In genomic region chr15:100307241-100307855, GRCh38 we compare ENCODE assay signal across 1 cellular context.
TF ChIP-seq lines count a peak whose summit lies in the region.

No MANE protein-coding gene starts in this region.

TF ChIP-seq in HEK293, 187 proteins besides CTCF, POLR2A, EP300 and RAD21 (continued from another document):
- TF ChIP-seq, protein P1, sequence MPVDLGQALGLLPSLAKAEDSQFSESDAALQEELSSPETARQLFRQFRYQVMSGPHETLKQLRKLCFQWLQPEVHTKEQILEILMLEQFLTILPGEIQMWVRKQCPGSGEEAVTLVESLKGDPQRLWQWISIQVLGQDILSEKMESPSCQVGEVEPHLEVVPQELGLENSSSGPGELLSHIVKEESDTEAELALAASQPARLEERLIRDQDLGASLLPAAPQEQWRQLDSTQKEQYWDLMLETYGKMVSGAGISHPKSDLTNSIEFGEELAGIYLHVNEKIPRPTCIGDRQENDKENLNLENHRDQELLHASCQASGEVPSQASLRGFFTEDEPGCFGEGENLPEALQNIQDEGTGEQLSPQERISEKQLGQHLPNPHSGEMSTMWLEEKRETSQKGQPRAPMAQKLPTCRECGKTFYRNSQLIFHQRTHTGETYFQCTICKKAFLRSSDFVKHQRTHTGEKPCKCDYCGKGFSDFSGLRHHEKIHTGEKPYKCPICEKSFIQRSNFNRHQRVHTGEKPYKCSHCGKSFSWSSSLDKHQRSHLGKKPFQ (tag by site-specific recombination; IDR thresholded peaks at IDR 0.05) = 0 out of 2 replicates have a peak, but pooled peaks have one; percentile 13
- TF ChIP-seq FEZF1 (tag by site-specific recombination; IDR thresholded peaks at IDR 0.05) = peak; percentile 100
- TF ChIP-seq ZSCAN30 (tag by site-specific recombination; IDR thresholded peaks at IDR 0.05) = peak; percentile 58; the same call in 1 of the 2 replicates
- 0 out of 2 replicates have a peak, but pooled peaks have one; percentile 11 for TF ChIP-seq YY1 (tag by site-specific recombination; IDR thresholded peaks at IDR 0.05)
- TF ChIP-seq TCF7L2 (IDR thresholded peaks at IDR 0.05; ENCODE audit: borderline replicate concordance, low read depth, low read length) = no peak
- TF ChIP-seq GLIS1 (tag by site-specific recombination; IDR thresholded peaks at IDR 0.05) = peak; percentile 69
- peak; percentile 48 for TF ChIP-seq ZNF423 (tag by site-specific recombination; IDR thresholded peaks at IDR 0.05)
- no peak for TF ChIP-seq ZNF211 (tag by site-specific recombination; IDR thresholded peaks at IDR 0.05; ENCODE audit: low read depth)
- peak; percentile 75 for TF ChIP-seq ZNF843 (tag by site-specific recombination; IDR thresholded peaks at IDR 0.05)
- TF ChIP-seq ZNF221 (tag by site-specific recombination; IDR thresholded peaks at IDR 0.05; ENCODE audit: borderline replicate concordance) = no peak
- no peak for TF ChIP-seq ZNF501 (tag by site-specific recombination; IDR thresholded peaks at IDR 0.05)
- TF ChIP-seq ZIC2 (tag by site-specific recombination; IDR thresholded peaks at IDR 0.05) = peak; percentile 99
- TF ChIP-seq ZNF362 (tag by site-specific recombination; IDR thresholded peaks at IDR 0.05) = no peak
- TF ChIP-seq, protein P2, sequence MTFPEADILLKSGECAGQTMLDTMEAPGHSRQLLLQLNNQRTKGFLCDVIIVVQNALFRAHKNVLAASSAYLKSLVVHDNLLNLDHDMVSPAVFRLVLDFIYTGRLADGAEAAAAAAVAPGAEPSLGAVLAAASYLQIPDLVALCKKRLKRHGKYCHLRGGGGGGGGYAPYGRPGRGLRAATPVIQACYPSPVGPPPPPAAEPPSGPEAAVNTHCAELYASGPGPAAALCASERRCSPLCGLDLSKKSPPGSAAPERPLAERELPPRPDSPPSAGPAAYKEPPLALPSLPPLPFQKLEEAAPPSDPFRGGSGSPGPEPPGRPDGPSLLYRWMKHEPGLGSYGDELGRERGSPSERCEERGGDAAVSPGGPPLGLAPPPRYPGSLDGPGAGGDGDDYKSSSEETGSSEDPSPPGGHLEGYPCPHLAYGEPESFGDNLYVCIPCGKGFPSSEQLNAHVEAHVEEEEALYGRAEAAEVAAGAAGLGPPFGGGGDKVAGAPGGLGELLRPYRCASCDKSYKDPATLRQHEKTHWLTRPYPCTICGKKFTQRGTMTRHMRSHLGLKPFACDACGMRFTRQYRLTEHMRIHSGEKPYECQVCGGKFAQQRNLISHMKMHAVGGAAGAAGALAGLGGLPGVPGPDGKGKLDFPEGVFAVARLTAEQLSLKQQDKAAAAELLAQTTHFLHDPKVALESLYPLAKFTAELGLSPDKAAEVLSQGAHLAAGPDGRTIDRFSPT (tag by site-specific recombination; IDR thresholded peaks at IDR 0.05) = no peak
- peak; percentile 57 for TF ChIP-seq ZBTB8A (tag by site-specific recombination; IDR thresholded peaks at IDR 0.05)
- TF ChIP-seq ZNF449 (tag by site-specific recombination; IDR thresholded peaks at IDR 0.05) = peak; percentile 62; the same call in 1 of the 2 replicates
TF ChIP-seq in HEK293: peak in this region for 10.
